28 cellular contexts compared by ENCODE assay signal in genomic region chr11:61839742-61840141, GRCh38.
"Had no signal": no experiment of that assay in that cellular context is flagged by ENCODE, and none has a peak within 500 bp of the region (broad histone marks: within the 10 kb centered on the region; RNA-seq: fewer than 3 reads in every experiment).

No MANE protein-coding gene starts in this region.

- H3K4me3 Mint-ChIP-seq: activated CD4-positive, alpha-beta memory T cell treated with anti-CD3 and anti-CD28 coated beads for 36 hours; activated CD4-positive, alpha-beta T cell treated with anti-CD3 and anti-CD28 coated beads, Interleukin-2, amount 10 ng/mL, durations not matched to agents 7 days and 5 days; activated naive CD4-positive, alpha-beta T cell treated with anti-CD3 and anti-CD28 coated beads, Interleukin-2, amount 10 ng/mL, durations not matched to agents 7 days and 5 days; activated naive CD8-positive, alpha-beta T cell; activated T-cell treated with anti-CD3 and anti-CD28 coated beads, Interleukin-2, amount 50 U/mL, for 24 hours; IgD-negative memory B cell; T-cell; T-helper 2 cell treated with Interferon-gamma antibody and Interleukin-4, amounts not matched to agents 5 μg/mL and 100 μg/mL, for 36 hours had no signal

- H3K27me3 Mint-ChIP-seq: activated CD4-positive, alpha-beta T cell treated with anti-CD3 and anti-CD28 coated beads, Interleukin-2, amount 10 ng/mL, durations not matched to agents 7 days and 5 days; activated naive CD4-positive, alpha-beta T cell treated with anti-CD3 and anti-CD28 coated beads, Interleukin-2, amount 10 ng/mL, durations not matched to agents 7 days and 5 days; activated naive CD8-positive, alpha-beta T cell; activated T-cell treated with anti-CD3 and anti-CD28 coated beads, Interleukin-2, amount 50 U/mL, for 24 hours; IgD-negative memory B cell; T-cell had no signal

- H3K36me3 ChIP-seq: breast epithelium, MG63 had no signal

- ATAC-seq: body of pancreas, Right ventricle myocardium inferior, SK-N-SH treated with all-trans-retinoic acid at 6 μM for 48 hours, T-cell had no signal

- H3K4me3 ChIP-seq: adrenal gland, body of pancreas, breast epithelium, MG63, PC-9 had no signal

- H3K4me1 ChIP-seq: body of pancreas, breast epithelium had no signal

- DNase-seq: activated CD4-positive, alpha-beta memory T cell treated with anti-CD3 and anti-CD28 coated beads for 36 hours; activated CD4-positive, alpha-beta T cell treated with anti-CD3 and anti-CD28 coated beads, Interleukin-2, amount 10 ng/mL, durations not matched to agents 7 days and 5 days; activated effector memory CD4-positive, alpha-beta T cell treated with Interleukin-2 at 50 U/mL for 16 hours; activated naive CD4-positive, alpha-beta T cell treated with anti-CD3 and anti-CD28 coated beads, Interleukin-2, amount 10 ng/mL, durations not matched to agents 7 days and 5 days; activated T-cell treated with anti-CD3 and anti-CD28 coated beads, Interleukin-2, amount 50 U/mL, for 24 hours; adrenal gland; body of pancreas; Kasumi-1; KG1; MG63; MV-4-11; NCI-H1092; NCI-H1436 treated with DMSO at 0.1 percent for 48 hours; NCI-H1694 treated with DMSO at 0.1 percent for 48 hours; NCI-H2029; NCI-H345; NCI-H524 treated with DMSO at 0.1 percent for 48 hours; NCI-H748 treated with DMSO at 0.1 percent for 48 hours; NK-92 treated with Interleukin-12 subunit alpha and Interleukin-12 subunit beta, amount 100 ng/mL, for 24 hours; PC-9; SIG-M5; T-cell had no signal

- H3K27ac ChIP-seq: body of pancreas, breast epithelium, PC-9 had no signal

- H3K36me3 Mint-ChIP-seq: T-cell had no signal

- H3K27ac Mint-ChIP-seq: activated CD4-positive, alpha-beta memory T cell treated with anti-CD3 and anti-CD28 coated beads for 36 hours; activated CD4-positive, alpha-beta T cell treated with anti-CD3 and anti-CD28 coated beads, Interleukin-2, amount 10 ng/mL, durations not matched to agents 7 days and 5 days; activated naive CD8-positive, alpha-beta T cell; activated T-cell treated with anti-CD3 and anti-CD28 coated beads, Interleukin-2, amount 50 U/mL, for 24 hours; IgD-negative memory B cell; T-cell had no signal

- H3K9me3 ChIP-seq: adrenal gland, body of pancreas, breast epithelium, MG63 had no signal

- H3K9me3 Mint-ChIP-seq: activated CD4-positive, alpha-beta memory T cell treated with anti-CD3 and anti-CD28 coated beads for 36 hours; activated CD4-positive, alpha-beta T cell treated with anti-CD3 and anti-CD28 coated beads, Interleukin-2, amount 10 ng/mL, durations not matched to agents 7 days and 5 days; activated naive CD4-positive, alpha-beta T cell treated with anti-CD3 and anti-CD28 coated beads, Interleukin-2, amount 10 ng/mL, durations not matched to agents 7 days and 5 days; activated T-cell treated with anti-CD3 and anti-CD28 coated beads, Interleukin-2, amount 50 U/mL, for 24 hours; T-cell; T-helper 2 cell treated with Interferon-gamma antibody and Interleukin-4, amounts not matched to agents 5 μg/mL and 100 μg/mL, for 36 hours had no signal
